Comparison of ENCODE assay signal across 8 cellular contexts in the genomic region with DNA sequence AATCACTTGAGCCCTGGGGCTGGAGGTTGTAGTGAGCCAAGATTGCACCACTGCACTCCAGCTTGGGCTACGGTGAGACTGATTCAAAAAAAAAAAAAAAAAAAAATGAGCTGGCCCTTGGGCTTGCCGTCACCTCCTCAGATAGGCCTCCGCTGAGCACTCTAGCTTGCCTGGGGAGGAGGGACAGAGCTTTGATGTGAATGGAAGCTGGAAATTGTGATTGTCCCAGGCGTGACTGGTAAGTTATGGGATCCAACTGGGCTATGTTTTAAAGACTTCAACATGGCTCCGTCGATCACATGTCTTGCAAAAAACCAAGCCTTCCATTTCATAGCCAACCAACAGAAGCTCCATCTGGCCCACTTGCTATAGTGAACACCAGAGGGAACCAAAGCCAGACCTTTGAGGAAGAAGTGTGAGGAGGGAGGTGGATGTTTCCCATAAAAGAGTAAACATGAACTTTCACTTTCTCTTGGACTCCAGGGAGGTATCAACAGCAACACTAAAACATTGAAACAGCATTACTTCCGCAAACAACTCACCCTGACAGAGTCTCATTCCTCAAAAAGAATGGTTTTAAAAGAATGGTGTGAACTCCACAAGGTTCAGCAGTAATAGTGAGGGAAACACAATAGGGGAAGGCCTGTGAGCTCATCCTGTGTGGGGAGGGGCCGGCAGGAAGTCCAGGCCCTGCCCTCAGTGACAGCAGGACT. TPM values are rescaled to one million over a fixed set of nuclear protein-coding genes. Genes with fewer than 3 reads are reported as not detected.
DNase-seq lines count a peak whose midpoint lies in the region; ATAC-seq and TF ChIP-seq lines count a peak whose summit lies in the region.

No MANE protein-coding gene starts in this region.

- H3K36me3 Mint-ChIP-seq in endodermal cell (ENCODE audit: low read depth): no peaks in the 10 kb centered on the region
- H3K36me3 Mint-ChIP-seq in nephron (ENCODE audit: low read depth): peaks cover 4% of the 10 kb centered on the region

- H3K4me3 Mint-ChIP-seq in endodermal cell (no peak overlapping the region), nephron (no peak overlapping the region)

- H3K27me3 Mint-ChIP-seq in endodermal cell (ENCODE audit: insufficient read depth) (no peaks in the 10 kb centered on the region), nephron (ENCODE audit: low read depth) (peaks cover 4% of the 10 kb centered on the region)

- H3K27ac Mint-ChIP-seq in endodermal cell (peak overlapping the region; percentile 29), nephron (peak overlapping the region in 2 of 3 experiments; percentile 18 to 49)

- intact Hi-C loops in Right ventricle myocardium inferior (cut with DNase I) (loop anchor here (5.0 kb wide), 1 partner anchor 48 kb away; no protein-coding TSS in a partner anchor), cardiac septum (cut with DNase I) (no loop called here)

- H3K27me3 ChIP-seq in endodermal cell (ENCODE audit: control insufficient read depth, insufficient read depth, low read length, poor library complexity, severe bottlenecking): no peaks in the 10 kb centered on the region

- no peak overlapping the region for H3K9ac ChIP-seq in endodermal cell (ENCODE audit: extremely low read depth, low read length, poor library complexity, severe bottlenecking)

- H3K9me3 ChIP-seq in endodermal cell (ENCODE audit: control insufficient read depth, low read length): peaks cover 10% of the 10 kb centered on the region

- peak; percentile 57 for TF ChIP-seq CTCF in endodermal cell (conservative IDR thresholded peaks at IDR 0.05)
- no peak for TF ChIP-seq CTCF in nephron (IDR thresholded peaks at IDR 0.05; ENCODE audit: unreplicated experiment in 3 of 3)

- peak; percentile 70 for ATAC-seq in Right ventricle myocardium inferior
- ATAC-seq in HG02798 (IDR thresholded peaks at IDR 0.05; ENCODE audit: poor library complexity, unreplicated experiment): peak; percentile 63

- peaks cover 27% of the 10 kb centered on the region for H3K9me3 Mint-ChIP-seq in endodermal cell
- peaks cover 15% of the 10 kb centered on the region for H3K9me3 Mint-ChIP-seq in nephron

- H3K4me1 Mint-ChIP-seq in endodermal cell (peaks cover 2% of the 10 kb centered on the region), nephron (peaks cover 5% of the 10 kb centered on the region)

- DNase-seq in Right ventricle myocardium inferior (ENCODE audit: missing footprints) (no peak), cardiac septum (ENCODE audit: low spot score) (no peak), NOMO-1 (lab: John Stamatoyannopoulos, UW; ENCODE audit: unreplicated experiment in 2 of 2) (peak; percentile 97 to 100), endodermal cell (no peak), SK-N-DZ (ENCODE audit: low spot score) (no peak), NCI-H2227 (lab: John Stamatoyannopoulos, UW; ENCODE audit: unreplicated experiment) (no peak)

- H3K27ac ChIP-seq in endodermal cell (ENCODE audit: low read depth, low read length): no peak overlapping the region

- peaks cover 4% of the 10 kb centered on the region for H3K4me1 ChIP-seq in endodermal cell (ENCODE audit: control insufficient read depth, insufficient read depth, low read length)

- H3K4me3 ChIP-seq in endodermal cell (ENCODE audit: low read length): no peak overlapping the region

- WGBS in endodermal cell (ENCODE audit: insufficient coverage in 1 of 2, insufficient read length in 1 of 2), 2 experiments: 94 to 100% methylated on average over 2 to 8 of the region's 8 CpGs

- H3K36me3 ChIP-seq in endodermal cell (ENCODE audit: control insufficient read depth, insufficient read depth, low read length): no peaks in the 10 kb centered on the region

RNA-seq across cellular contexts. Expression of a gene that starts 59.3 kb away (rescaled TPM):
- total RNA-seq in Right ventricle myocardium inferior (0.46 TPM), cardiac septum (0.51 TPM), endodermal cell (not detected)
- polyA plus RNA-seq in endodermal cell (2013, experiment 1 of 2): 0.39 TPM
- 0.29 TPM for polyA plus RNA-seq in endodermal cell (2013, experiment 2 of 2)
- polyA plus RNA-seq in SK-N-DZ (2014; cell fraction: cytosol; rRNA removed): 2.8 and 3.7 TPM in 2 replicates
- polyA plus RNA-seq in SK-N-DZ (2014; cell fraction: nucleus; rRNA removed): 3.6 and 6.0 TPM in 2 replicates

Comparison
In these comparisons a context has a peak if more than half of its experiments do, and no peak if none do; other contexts are left out.
1. DNase-seq: peak in NOMO-1 (2 of 2); none in Right ventricle myocardium inferior (single experiment), cardiac septum (single experiment), endodermal cell (single experiment), SK-N-DZ (single experiment) and NCI-H2227 (single experiment).